Comparison of ENCODE assay signal across 8 cellular contexts in genomic region chr2:192286093-192286701, GRCh38.
A peak's percentile ranks its signal among the peaks of the same experiment; 100 is the strongest.
DNase-seq lines count a peak whose midpoint lies in the region; ATAC-seq and TF ChIP-seq lines count a peak whose summit lies in the region.

No MANE protein-coding gene starts in this region.

- H3K27ac Mint-ChIP-seq in CD8-positive, alpha-beta T cell, result no peak overlapping the region

- H3K4me2 ChIP-seq in hepatocyte, result no peak overlapping the region

- no peak for DNase-seq in HFF-Myc (ENCODE audit: extremely low read depth, low read depth)
- peak; percentile 19 to 39 for DNase-seq in SHP77 (lab: John Stamatoyannopoulos, UW)
- peak; percentile 10 for DNase-seq in hepatocyte (ENCODE audit: low spot score)
- DNase-seq in NCI-H774 (lab: John Stamatoyannopoulos, UW), result no peak
- no peak for DNase-seq in colonic mucosa
- DNase-seq in CD8-positive, alpha-beta T cell, result no peak

- no peak overlapping the region for H3K27ac ChIP-seq in C4-2B
- no peak overlapping the region for H3K27ac ChIP-seq in hepatocyte
- no peak overlapping the region for H3K27ac ChIP-seq in colonic mucosa
- no peak overlapping the region for H3K27ac ChIP-seq in CD8-positive, alpha-beta T cell (ENCODE audit: low read depth, low read length)

- no peaks in the 10 kb centered on the region for H4K20me1 ChIP-seq in hepatocyte (ENCODE audit: insufficient read depth, poor library complexity, severe bottlenecking)

- no peaks in the 10 kb centered on the region for H3K79me2 ChIP-seq in hepatocyte

- intact Hi-C loops in colonic mucosa (cut with DNase I), result no loop called here
- intact Hi-C loops in CD8-positive, alpha-beta T cell (cut with DNase I, micrococcal nuclease), result no loop called here

- WGBS in hepatocyte (ENCODE audit: low lambda C conversion rate, missing lambda C conversion rate), result 83% methylated on average over 3 of the region's 3 CpGs

- no peak overlapping the region for H3K4me3 Mint-ChIP-seq in CD8-positive, alpha-beta T cell

- CTCF ChIA-PET in CD8-positive, alpha-beta T cell (lab: Charles Lee), result no interaction called here

- no peaks in the 10 kb centered on the region for H3K4me1 ChIP-seq in hepatocyte (ENCODE audit: insufficient read depth)
- no peaks in the 10 kb centered on the region for H3K4me1 ChIP-seq in colonic mucosa
- H3K4me1 ChIP-seq in CD8-positive, alpha-beta T cell (ENCODE audit: insufficient read depth, low read length), result no peaks in the 10 kb centered on the region

- H3K36me3 Mint-ChIP-seq in CD8-positive, alpha-beta T cell, result no peaks in the 10 kb centered on the region

- H3K27me3 Mint-ChIP-seq in CD8-positive, alpha-beta T cell (ENCODE audit: low read depth), result peaks cover 6% of the 10 kb centered on the region

- no peak overlapping the region for H3K4me3 ChIP-seq in HFF-Myc (replicated peaks; ENCODE audit: low read depth, low read length)
- H3K4me3 ChIP-seq in hepatocyte, result no peak overlapping the region
- no peak overlapping the region for H3K4me3 ChIP-seq in colonic mucosa
- H3K4me3 ChIP-seq in CD8-positive, alpha-beta T cell (ENCODE audit: low read depth, low read length), result no peak overlapping the region

- H3K4me1 Mint-ChIP-seq in CD8-positive, alpha-beta T cell (ENCODE audit: low read depth), result no peaks in the 10 kb centered on the region

- no peak for ATAC-seq in CD8-positive, alpha-beta T cell
- no peak for ATAC-seq in HG03378 (IDR thresholded peaks at IDR 0.05; ENCODE audit: unreplicated experiment)

- TF ChIP-seq CTCF in C4-2B (conservative IDR thresholded peaks at IDR 0.05) (peak; percentile 67), HFF-Myc (IDR thresholded peaks at IDR 0.05; ENCODE audit: low read depth, low read length, missing control alignments) (peak; percentile 52), hepatocyte (IDR thresholded peaks at IDR 0.05; ENCODE audit: poor library complexity) (peak; percentile 39), colonic mucosa (IDR thresholded peaks at IDR 0.05) (no peak)
- TF ChIP-seq CTCF in CD8-positive, alpha-beta T cell (IDR thresholded peaks at IDR 0.05), result no peak

- H3K27me3 ChIP-seq in hepatocyte (no peaks in the 10 kb centered on the region), colonic mucosa (no peaks in the 10 kb centered on the region)
- no peaks in the 10 kb centered on the region for H3K27me3 ChIP-seq in CD8-positive, alpha-beta T cell (ENCODE audit: insufficient read depth, low read length)

- H3K9me3 Mint-ChIP-seq in CD8-positive, alpha-beta T cell, result no peaks in the 10 kb centered on the region

- H3K36me3 ChIP-seq in hepatocyte (replicated peaks; ENCODE audit: insufficient read depth, low read depth) (no peaks in the 10 kb centered on the region), colonic mucosa (no peaks in the 10 kb centered on the region)
- no peaks in the 10 kb centered on the region for H3K36me3 ChIP-seq in CD8-positive, alpha-beta T cell (ENCODE audit: insufficient read depth, low read length)

- POLR2A ChIA-PET in CD8-positive, alpha-beta T cell (lab: Charles Lee), result no interaction called here

- H3K9me3 ChIP-seq in hepatocyte (ENCODE audit: low read depth) (no peaks in the 10 kb centered on the region), colonic mucosa (no peaks in the 10 kb centered on the region)
- no peaks in the 10 kb centered on the region for H3K9me3 ChIP-seq in CD8-positive, alpha-beta T cell (ENCODE audit: low read length)

- H3K9me2 ChIP-seq in hepatocyte (replicated peaks; ENCODE audit: insufficient read depth), result no peaks in the 10 kb centered on the region

- no peak overlapping the region for H2AFZ ChIP-seq in hepatocyte

- no peak overlapping the region for H3K9ac ChIP-seq in colonic mucosa (ENCODE audit: low read depth in 2 of 2, low read length in 2 of 2)

Comparison
In these comparisons a context has a peak if more than half of its experiments do, and no peak if none do; other contexts are left out.
1. CTCF ChIP-seq: peak in C4-2B (single experiment), HFF-Myc (single experiment) and hepatocyte (single experiment); none in colonic mucosa (single experiment) and CD8-positive, alpha-beta T cell (single experiment).
2. DNase-seq: peak in SHP77 (2 of 2) and hepatocyte (single experiment); none in HFF-Myc (single experiment), NCI-H774 (single experiment), colonic mucosa (single experiment) and CD8-positive, alpha-beta T cell (0 of 7).